Comparison of ENCODE assay signal across 10 cellular contexts in the genomic region with DNA sequence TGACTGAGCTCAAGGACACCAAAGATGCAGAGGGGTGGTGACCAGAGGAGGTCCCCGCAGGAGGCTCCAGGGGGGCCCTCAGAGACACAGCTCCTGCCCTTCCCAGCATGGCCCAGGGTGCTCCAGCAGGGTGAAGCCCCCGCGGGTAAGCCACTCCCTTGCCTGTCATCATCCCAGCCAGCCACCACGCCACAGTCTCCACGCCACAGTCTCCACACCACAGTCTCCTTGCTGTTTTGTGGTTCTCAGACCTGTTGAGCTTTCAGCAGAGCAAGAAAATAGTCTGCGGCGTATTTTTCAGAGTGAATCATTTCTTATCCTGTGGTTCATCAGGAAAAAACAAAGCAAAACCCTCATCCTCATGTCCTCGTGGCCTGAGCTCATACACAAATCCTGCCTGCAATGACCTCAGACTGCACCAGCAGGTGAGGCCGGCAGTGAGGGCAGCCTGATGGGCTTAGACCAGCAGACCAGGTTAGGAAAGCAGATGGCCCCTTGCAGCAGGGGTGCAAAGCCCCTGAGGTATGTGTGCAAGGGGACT. TPM values are rescaled to one million over a fixed set of nuclear protein-coding genes. Genes with fewer than 3 reads are reported as not detected.
DNase-seq lines count a peak whose midpoint lies in the region; ATAC-seq, FAIRE-seq and TF ChIP-seq lines count a peak whose summit lies in the region.
"Had no signal": no experiment of that assay in that cellular context is flagged by ENCODE, and none has a peak within 500 bp of the region (broad histone marks: within the 10 kb centered on the region; RNA-seq: fewer than 3 reads in every experiment).

No MANE protein-coding gene starts in this region.

- intact Hi-C loops in endothelial cell of umbilical vein (cut with micrococcal nuclease) = loop anchor here (1.0 kb wide), 1 partner anchor 41 kb away; no protein-coding TSS in a partner anchor

- H3K36me3 Mint-ChIP-seq in activated T-cell treated with anti-CD3 and anti-CD28 coated beads, Interleukin-2, amount 50 U/mL, for 4 hours (ENCODE audit: insufficient read depth) = no peaks in the 10 kb centered on the region

- H3K9me3 Mint-ChIP-seq in activated T-cell treated with anti-CD3 and anti-CD28 coated beads, Interleukin-2, amount 50 U/mL, for 4 hours = no peaks in the 10 kb centered on the region

- H3K4me1 ChIP-seq in endothelial cell of umbilical vein (ENCODE audit: control insufficient read depth, extremely low read depth, insufficient read depth, low read length) = peaks cover 8% of the 10 kb centered on the region

- peaks cover 62% of the 10 kb centered on the region for H3K4me1 Mint-ChIP-seq in activated T-cell treated with anti-CD3 and anti-CD28 coated beads, Interleukin-2, amount 50 U/mL, for 4 hours (ENCODE audit: low read depth)

- H3K4me3 Mint-ChIP-seq in activated T-cell treated with anti-CD3 and anti-CD28 coated beads, Interleukin-2, amount 50 U/mL, for 4 hours = peak overlapping the region; percentile 16

- H3K27me3 Mint-ChIP-seq in activated T-cell treated with anti-CD3 and anti-CD28 coated beads, Interleukin-2, amount 50 U/mL, for 4 hours (ENCODE audit: low read depth) = peaks cover 2% of the 10 kb centered on the region

- no peak overlapping the region for H3K4me2 ChIP-seq in endothelial cell of umbilical vein (ENCODE audit: insufficient read depth, low read length)

- peak overlapping the region; percentile 9 for H2AFZ ChIP-seq in endothelial cell of umbilical vein (ENCODE audit: low read depth, low read length)

- peaks cover 0 to 5% of the 10 kb centered on the region in 2 experiments for H3K27me3 ChIP-seq in endothelial cell of umbilical vein (ENCODE audit: control insufficient read depth in 2 of 2, insufficient read depth in 2 of 2, low read length in 2 of 2)

- no peak overlapping the region for H3K27ac ChIP-seq in endothelial cell of umbilical vein (ENCODE audit: insufficient read depth, low read depth, low read length)

- CTCF ChIA-PET in endothelial cell of umbilical vein (lab: Charles Lee) = interaction anchor here (0.9 to 1.7 kb wide), 4 partner anchors 8 to 66 kb away, joined by 3 to 5 read pairs (median 4); no protein-coding TSS in a partner anchor

- H3K36me3 ChIP-seq in endothelial cell of umbilical vein (ENCODE audit: control insufficient read depth in 2 of 2, extremely low read depth in 1 of 2, insufficient read depth in 2 of 2, low read length in 2 of 2) = no peaks in the 10 kb centered on the region

- no TSS peak for BruUV-seq in endothelial cell of umbilical vein (replicated peaks; lab: Mats Ljungman, UMichigan)

- dilution Hi-C loops in endothelial cell of umbilical vein (cut with MboI; ENCODE audit: extremely low pct_ligation_motif_present, low sequenced_read_pairs) = no loop called here

- TF ChIP-seq POLR2A in endothelial cell of umbilical vein (IDR thresholded peaks at IDR 0.05; ENCODE audit: low read depth, low read length) = no peak

- H3K4me3 ChIP-seq in endothelial cell of umbilical vein (replicated peaks in 1 of 3; ENCODE audit: insufficient read depth in 1 of 3, low read depth in 1 of 3, low read length in 3 of 3) = no peak overlapping the region

- POLR2A ChIA-PET in endothelial cell of umbilical vein (lab: Charles Lee) = no interaction called here

- no peak overlapping the region for H3K9ac ChIP-seq in endothelial cell of umbilical vein (replicated peaks; ENCODE audit: extremely low read depth, insufficient read depth, low read length)

- ATAC-seq in activated T-cell treated with anti-CD3 and anti-CD28 coated beads, Interleukin-2, amount 50 U/mL, for 4 hours = peak; percentile 49 to 56
- ATAC-seq in HG03196 (IDR thresholded peaks at IDR 0.05; ENCODE audit: unreplicated experiment) (no peak), GM18870 (IDR thresholded peaks at IDR 0.05; ENCODE audit: unreplicated experiment) (no peak)
- ATAC-seq: Right ventricle myocardium inferior had no signal

- no peaks in the 10 kb centered on the region for H3K9me1 ChIP-seq in endothelial cell of umbilical vein (replicated peaks; ENCODE audit: control insufficient read depth, extremely low read depth, insufficient read depth, low read length)

- no peak for TF ChIP-seq CTCF in endothelial cell of umbilical vein (IDR thresholded peaks at IDR 0.05; ENCODE audit: extremely low read depth in 1 of 2, insufficient read depth in 1 of 2, low read depth in 1 of 2, low read length in 2 of 2)

- DNase-seq in T-helper 2 cell (peak in 4 of 5 experiments; percentile 18 to 93 (median 54)), endothelial cell of umbilical vein (ENCODE audit: low read depth, low spot score) (peak; percentile 27), SHP77 (lab: John Stamatoyannopoulos, UW) (no peak), DMS53 treated with DMSO at 0.1 percent for 48 hours (lab: John Stamatoyannopoulos, UW; ENCODE audit: unreplicated experiment) (no peak)
- peak; percentile 43 for DNase-seq in activated T-cell treated with anti-CD3 and anti-CD28 coated beads, Interleukin-2, amount 50 U/mL, for 4 hours
- peak; percentile 35 for DNase-seq in stimulated activated CD8-positive, alpha-beta memory T cell treated with anti-CD3 and anti-CD28 coated beads, Interleukin-4, amount 100 ng/mL, for 24 hours (ENCODE audit: low read depth)
- DNase-seq: hypothalamus had no signal

- no peaks in the 10 kb centered on the region for H3K79me2 ChIP-seq in endothelial cell of umbilical vein (ENCODE audit: control insufficient read depth, insufficient read depth, low read length)

- H3K9me3 ChIP-seq in endothelial cell of umbilical vein (replicated peaks; ENCODE audit: control insufficient read depth, insufficient read depth, low read length) = no peaks in the 10 kb centered on the region

- peak; percentile 78 for FAIRE-seq in endothelial cell of umbilical vein (lab: Jason Lieb, UNC)

- H4K20me1 ChIP-seq in endothelial cell of umbilical vein (replicated peaks; ENCODE audit: control insufficient read depth, extremely low read depth, insufficient read depth, low read length) = no peaks in the 10 kb centered on the region

TF ChIP-seq in endothelial cell of umbilical vein, 7 proteins besides CTCF, POLR2A, EP300 and RAD21:
- TF ChIP-seq MYC (IDR thresholded peaks at IDR 0.05; ENCODE audit: low read depth, low read length) (no peak), EZH2 (IDR thresholded peaks at IDR 0.05; ENCODE audit: borderline replicate concordance, low read depth, low read length, severe bottlenecking) (no peak), FOS (IDR thresholded peaks at IDR 0.05; ENCODE audit: borderline replicate concordance, insufficient read depth, low read length) (peak; percentile 37)

RNA-seq across cellular contexts. Expression of a gene that starts 25.7 kb away (rescaled TPM):
- 1 to 10 TPM in 2 of 3 donors, under 1 TPM in 1; 0.79 to 1.8 (median 1.7) TPM for total RNA-seq in activated T-cell treated with anti-CD3 and anti-CD28 coated beads, Interleukin-2, amount 50 U/mL, for 4 hours
- total RNA-seq in endothelial cell of umbilical vein = 19.6 and 21.2 TPM in 2 replicates
- polyA plus RNA-seq in endothelial cell of umbilical vein = 6.7 and 8.4 TPM in 2 replicates
- polyA plus RNA-seq in endothelial cell of umbilical vein (2011; cell fraction: cytosol; rRNA removed) = 6.9 and 7.6 TPM in 2 replicates
- 12.5 and 13.7 TPM in 2 replicates for polyA plus RNA-seq in endothelial cell of umbilical vein (2011; cell fraction: nucleus; rRNA removed)
- 18.8 and 40.1 TPM in 2 replicates for polyA plus RNA-seq in endothelial cell of umbilical vein (2012)
- 9.5 and 12.1 TPM in 2 replicates for polyA minus RNA-seq in endothelial cell of umbilical vein
- polyA minus RNA-seq in endothelial cell of umbilical vein (2011; cell fraction: cytosol; rRNA and poly(A)+ RNA removed) = 4.0 TPM
- polyA minus RNA-seq in endothelial cell of umbilical vein (2011; cell fraction: nucleus; rRNA and poly(A)+ RNA removed) = 9.3 and 9.7 TPM in 2 replicates

Comparison
In these comparisons a context has a peak if more than half of its experiments do, and no peak if none do; other contexts are left out.
1. DNase-seq: peak in T-helper 2 cell (4 of 5), activated T-cell treated with anti-CD3 and anti-CD28 coated beads, Interleukin-2, amount 50 U/mL, for 4 hours (single experiment), endothelial cell of umbilical vein (single experiment) and stimulated activated CD8-positive, alpha-beta memory T cell treated with anti-CD3 and anti-CD28 coated beads, Interleukin-4, amount 100 ng/mL, for 24 hours (single experiment); none in SHP77 (0 of 2) and DMS53 treated with DMSO at 0.1 percent for 48 hours (single experiment).
2. ATAC-seq: peak in activated T-cell treated with anti-CD3 and anti-CD28 coated beads, Interleukin-2, amount 50 U/mL, for 4 hours (2 of 2); none in HG03196 (single experiment) and GM18870 (single experiment).